8 cellular contexts compared by ENCODE assay signal in genomic region chr11:10293423-10294288, GRCh38. TPM values are rescaled to one million over a fixed set of nuclear protein-coding genes. Genes with fewer than 3 reads are reported as not detected.
DNase-seq lines count a peak whose midpoint lies in the region; ATAC-seq and TF ChIP-seq lines count a peak whose summit lies in the region.

Gene SBF2, minus strand, starts transcription at chr11:10294219. Its CDS starts 150 bp downstream, at chr11:10294069.

- no peaks in the 10 kb centered on the region for H3K9me3 Mint-ChIP-seq in T-helper 1 cell treated with Interleukin-12 subunit alpha and Interleukin-12 subunit beta and Interleukin-4 antibody, amounts not matched to agents 30 μg/mL and 1 μg/mL, for 36 hours

- peaks cover 61% of the 10 kb centered on the region for H3K27me3 Mint-ChIP-seq in T-helper 1 cell treated with Interleukin-12 subunit alpha and Interleukin-12 subunit beta and Interleukin-4 antibody, amounts not matched to agents 30 μg/mL and 1 μg/mL, for 36 hours (ENCODE audit: low read depth)

- peak within 1 kb of the TSS; percentile 74 for H3K27ac ChIP-seq in angular gyrus (ENCODE audit: low read depth, low read length)
- peak within 1 kb of the TSS; percentile 87 for H3K27ac ChIP-seq in upper lobe of right lung

- H3K9me3 ChIP-seq in upper lobe of right lung = no peaks in the 10 kb centered on the region

- intact Hi-C loops in left cardiac atrium (cut with DNase I) (no loop called here), posterior cingulate gyrus (cut with DNase I) (no loop called here), upper lobe of right lung (cut with DNase I) (no loop called here)

- H3K36me3 Mint-ChIP-seq in T-helper 1 cell treated with Interleukin-12 subunit alpha and Interleukin-12 subunit beta and Interleukin-4 antibody, amounts not matched to agents 30 μg/mL and 1 μg/mL, for 36 hours (ENCODE audit: low read depth) = peaks cover 3% of the 10 kb centered on the region

- no peaks in the 10 kb centered on the region for H3K27me3 ChIP-seq in upper lobe of right lung

- H3K27ac Mint-ChIP-seq in T-helper 1 cell treated with Interleukin-12 subunit alpha and Interleukin-12 subunit beta and Interleukin-4 antibody, amounts not matched to agents 30 μg/mL and 1 μg/mL, for 36 hours = peak within 1 kb of the TSS; percentile 41

- no peak for TF ChIP-seq CTCF in upper lobe of right lung (IDR thresholded peaks at IDR 0.05)

- peaks cover 31% of the 10 kb centered on the region for H3K4me1 ChIP-seq in upper lobe of right lung

- H3K4me3 ChIP-seq in upper lobe of right lung = peak within 1 kb of the TSS; percentile 76

- H3K4me1 Mint-ChIP-seq in T-helper 1 cell treated with Interleukin-12 subunit alpha and Interleukin-12 subunit beta and Interleukin-4 antibody, amounts not matched to agents 30 μg/mL and 1 μg/mL, for 36 hours (ENCODE audit: low read depth) = peaks cover 33% of the 10 kb centered on the region

- H3K4me3 Mint-ChIP-seq in T-helper 1 cell treated with Interleukin-12 subunit alpha and Interleukin-12 subunit beta and Interleukin-4 antibody, amounts not matched to agents 30 μg/mL and 1 μg/mL, for 36 hours = peak within 1 kb of the TSS; percentile 79

- H3K36me3 ChIP-seq in upper lobe of right lung = no peaks in the 10 kb centered on the region

- DNase-seq in C1 segment of cervical spinal cord (lab: John Stamatoyannopoulos, UW) = peak; percentile 2 to 90 (median 72)
- peak; percentile 77 for DNase-seq in LoVo (ENCODE audit: low spot score)
- DNase-seq in left cardiac atrium = peak; percentile 88
- DNase-seq in posterior cingulate gyrus = peak; percentile 72 to 97 (median 80)
- DNase-seq in upper lobe of right lung = peak; percentile 93

- ATAC-seq in GM19467 (IDR thresholded peaks at IDR 0.05; ENCODE audit: unreplicated experiment) (peak; percentile 49), left cardiac atrium (peak; percentile 92 to 96), upper lobe of right lung (peak; percentile 91)

RNA-seq across cellular contexts. Expression of gene SBF2, which starts in this region (rescaled TPM):
- total RNA-seq in left cardiac atrium (10 to 100 TPM; 18.5 to 25.8 TPM), upper lobe of right lung (38.5 TPM)

Comparison
In these comparisons a context has a peak if more than half of its experiments do, and no peak if none do; other contexts are left out.
1. Peak in every context shown above with its lines: DNase-seq, ATAC-seq, H3K4me3 ChIP-seq and H3K27ac ChIP-seq.